Comparison of ENCODE assay signal across 22 cellular contexts in genomic region chr1:88089961-88090360, GRCh38.
DNase-seq lines count a peak whose midpoint lies in the region; ATAC-seq, FAIRE-seq and TF ChIP-seq lines count a peak whose summit lies in the region.
"Had no signal": no experiment of that assay in that cellular context is flagged by ENCODE, and none has a peak within 500 bp of the region (broad histone marks: within the 10 kb centered on the region; RNA-seq: fewer than 3 reads in every experiment).

No MANE protein-coding gene starts in this region.

- H2BK5ac ChIP-seq in IMR-90 (ENCODE audit: low read depth, low read length, poor library complexity, severe bottlenecking): no peak overlapping the region

- dilution Hi-C loops in IMR-90 (cut with HindIII; ENCODE audit: low sequenced_read_pairs, unreplicated experiment): no loop called here

- no peak for TF ChIP-seq CTCF in A549 (IDR thresholded peaks at IDR 0.05)
- no peak for TF ChIP-seq CTCF in HEK293 (tag by site-specific recombination; IDR thresholded peaks at IDR 0.05)
- TF ChIP-seq CTCF in IMR-90 (conservative IDR thresholded peaks at IDR 0.05; ENCODE audit: low read depth, low read length): no peak
- TF ChIP-seq CTCF in K562 (IDR thresholded peaks at IDR 0.05 in 2 of 3, conservative IDR thresholded peaks at IDR 0.05 in 1 of 3; ENCODE audit: insufficient read depth in 2 of 3, low read depth in 1 of 3, low read length in 3 of 3): no peak

- H2AK5ac ChIP-seq in IMR-90 (ENCODE audit: low read depth, low read length): no peak overlapping the region

- H3K36me3 Mint-ChIP-seq in activated T-helper 17 cell treated with anti-CD3 and anti-CD28 coated beads, Interleukin-2, amount 50 U/mL, for 72 hours (ENCODE audit: low read depth): no peaks in the 10 kb centered on the region
- H3K36me3 Mint-ChIP-seq: CD8-positive, alpha-beta T cell had no signal

- no peak overlapping the region for H3K27ac ChIP-seq in A549
- no peak overlapping the region for H3K27ac ChIP-seq in HEK293 (ENCODE audit: extremely low read depth, low read depth, low read length)
- no peak overlapping the region for H3K27ac ChIP-seq in IMR-90 (ENCODE audit: insufficient read depth, low read length)
- H3K27ac ChIP-seq in K562 (ENCODE audit: extremely low read depth, low read depth, low read length): no peak overlapping the region
- H3K27ac ChIP-seq: BLaER1 treated with 17β-estradiol and CSF1 and Interleukin-3, amounts not matched to agents 10 nM and 100 nM; C4-2B had no signal

- no peak overlapping the region for H3K27ac Mint-ChIP-seq in activated T-helper 17 cell treated with anti-CD3 and anti-CD28 coated beads, Interleukin-2, amount 50 U/mL, for 72 hours
- H3K27ac Mint-ChIP-seq: B cell; CD4-positive, alpha-beta T cell; CD8-positive, alpha-beta T cell had no signal

- no peaks in the 10 kb centered on the region for H3K79me1 ChIP-seq in IMR-90 (ENCODE audit: low read depth in 1 of 2, low read length in 2 of 2)

- no peaks in the 10 kb centered on the region for H3K4me1 ChIP-seq in A549
- H3K4me1 ChIP-seq in HEK293 (ENCODE audit: control insufficient read depth, insufficient read depth, low read length): no peaks in the 10 kb centered on the region
- no peaks in the 10 kb centered on the region for H3K4me1 ChIP-seq in IMR-90 (ENCODE audit: control insufficient read depth, insufficient read depth, low read length)
- no peaks in the 10 kb centered on the region for H3K4me1 ChIP-seq in K562 (replicated peaks in 1 of 2; ENCODE audit: control insufficient read depth in 2 of 2, insufficient read depth in 2 of 2, low read length in 2 of 2)
- H3K4me1 ChIP-seq: Caco-2 had no signal

- no peak overlapping the region for H3K18ac ChIP-seq in IMR-90 (ENCODE audit: low read depth, low read length)

- peaks cover 21% of the 10 kb centered on the region for H3K9me3 Mint-ChIP-seq in activated T-helper 17 cell treated with anti-CD3 and anti-CD28 coated beads, Interleukin-2, amount 50 U/mL, for 72 hours

- H2AK9ac ChIP-seq in IMR-90 (replicated peaks; ENCODE audit: low read depth, low read length, poor library complexity): no peak overlapping the region

- intact Hi-C loops in IMR-90 (cut with micrococcal nuclease) (no loop called here), K562 (cut with micrococcal nuclease) (no loop called here)

- H2AFZ ChIP-seq in IMR-90 (replicated peaks; ENCODE audit: low read length, poor library complexity) (no peak overlapping the region), K562 (ENCODE audit: low read depth, low read length) (no peak overlapping the region)

- DNase-seq in A549 (ENCODE audit: low read depth in 1 of 2, low spot score in 1 of 2): no peak
- DNase-seq in IMR-90: no peak
- no peak for DNase-seq in K562 (ENCODE audit: extremely low read depth in 1 of 4, low spot score in 3 of 4)
- DNase-seq in GM12891 (ENCODE audit: insufficient read length, low spot score): no peak
- DNase-seq: 8988T; AML-193; Caco-2; Calu3; CD4-positive, alpha-beta T cell; CD8-positive, alpha-beta T cell; DMS79 treated with DMSO at 0.1 percent for 48 hours; GF-D8 had no signal

- no peak overlapping the region for H3K23ac ChIP-seq in IMR-90 (ENCODE audit: low read depth, low read length)

- no peaks in the 10 kb centered on the region for H3K4me1 Mint-ChIP-seq in activated T-helper 17 cell treated with anti-CD3 and anti-CD28 coated beads, Interleukin-2, amount 50 U/mL, for 72 hours
- H3K4me1 Mint-ChIP-seq: B cell had no signal

- no peaks in the 10 kb centered on the region for H3K36me3 ChIP-seq in HEK293 (ENCODE audit: control insufficient read depth in 2 of 2, insufficient read depth in 1 of 2, low read length in 2 of 2)
- no peaks in the 10 kb centered on the region for H3K36me3 ChIP-seq in IMR-90 (ENCODE audit: control insufficient read depth, insufficient read depth, low read length)
- no peaks in the 10 kb centered on the region for H3K36me3 ChIP-seq in K562 (ENCODE audit: control insufficient read depth, insufficient read depth, low read length)
- H3K36me3 ChIP-seq: BLaER1 treated with 17β-estradiol and CSF1 and Interleukin-3, amounts not matched to agents 10 nM and 100 nM had no signal

- H3K9ac ChIP-seq in IMR-90 (ENCODE audit: low read depth, low read length): no peak overlapping the region
- no peak overlapping the region for H3K9ac ChIP-seq in K562 (ENCODE audit: insufficient read depth in 1 of 2, low read depth in 2 of 2, low read length in 2 of 2)
- H3K9ac ChIP-seq: BLaER1 treated with 17β-estradiol and CSF1 and Interleukin-3, amounts not matched to agents 10 nM and 100 nM had no signal

- CTCF ChIA-PET in A549 (lab: Yijun Ruan, JAX) (no interaction called here), HEK293 (lab: Yijun Ruan, JAX) (interaction anchor here (0.7 to 1.2 kb wide), 2 partner anchors 11 to 1058 kb away, joined by 4 to 5 read pairs; no protein-coding TSS in a partner anchor), IMR-90 (lab: Yijun Ruan, JAX) (no interaction called here), K562 (lab: Yijun Ruan, JAX; ENCODE audit: low intra/inter-chr PET ratio) (no interaction called here)

- no peak overlapping the region for H4K5ac ChIP-seq in IMR-90 (ENCODE audit: low read depth, low read length)

- no peaks in the 10 kb centered on the region for H3K79me2 ChIP-seq in K562 (ENCODE audit: control insufficient read depth, insufficient read depth, low read length)

- TF ChIP-seq POLR2A in A549 (IDR thresholded peaks at IDR 0.05; ENCODE audit: low read length): no peak
- TF ChIP-seq POLR2A in IMR-90 (IDR thresholded peaks at IDR 0.05; ENCODE audit: low read depth, low read length): no peak
- TF ChIP-seq POLR2A in K562 (conservative IDR thresholded peaks at IDR 0.05): no peak
- TF ChIP-seq POLR2A in GM12891 (IDR thresholded peaks at IDR 0.05; ENCODE audit: low read depth, low read length): no peak

- H3K9me3 ChIP-seq in A549 (no peaks in the 10 kb centered on the region), HEK293 (ENCODE audit: control insufficient read depth, insufficient read depth, low read depth, low read length) (no peaks in the 10 kb centered on the region), IMR-90 (ENCODE audit: control insufficient read depth, insufficient read depth, low read length) (peaks cover 2% of the 10 kb centered on the region; the same call in 1 of the 2 replicates), K562 (replicated peaks; ENCODE audit: control insufficient read depth, insufficient read depth, low read depth, low read length) (no peaks in the 10 kb centered on the region)
- H3K9me3 ChIP-seq: Caco-2 had no signal

- no peak overlapping the region for H4K91ac ChIP-seq in IMR-90 (ENCODE audit: insufficient read depth, low read depth, low read length)

- H2BK15ac ChIP-seq in IMR-90 (ENCODE audit: low read depth, low read length): no peak overlapping the region

- no peak overlapping the region for H3K4ac ChIP-seq in IMR-90 (ENCODE audit: low read depth, low read length)

- 0% methylated on average over 1 of the region's 1 CpG for WGBS in A549 (ENCODE audit: missing lambda C conversion rate)
- no CpG with 5 or more reads among the region's 1 CpG for whole genome bisulfite sequencing in IMR-90 (ENCODE audit: extremely low coverage in 2 of 2, insufficient read length in 1 of 2), 2 experiments
- WGBS in K562 (ENCODE audit: insufficient coverage, low coverage, missing lambda C conversion rate): 0% methylated on average over 1 of the region's 1 CpG

- TF ChIP-seq RAD21 in A549 (conservative IDR thresholded peaks at IDR 0.05 in 1 of 2, IDR thresholded peaks at IDR 0.05 in 1 of 2) (no peak), IMR-90 (IDR thresholded peaks at IDR 0.05; ENCODE audit: low read length) (no peak), K562 (CRISPR knock-in tag; conservative IDR thresholded peaks at IDR 0.05 in 1 of 2, IDR thresholded peaks at IDR 0.05 in 1 of 2) (no peak)

- TF ChIP-seq EP300 in A549 (IDR thresholded peaks at IDR 0.05): no peak
- TF ChIP-seq EP300 in K562 (IDR thresholded peaks at IDR 0.05; ENCODE audit: low read length): no peak

- H3K4me3 Mint-ChIP-seq in activated T-helper 17 cell treated with anti-CD3 and anti-CD28 coated beads, Interleukin-2, amount 50 U/mL, for 72 hours: no peak overlapping the region
- H3K4me3 Mint-ChIP-seq: B cell; CD4-positive, alpha-beta T cell; CD8-positive, alpha-beta T cell had no signal

- H3K27me3 ChIP-seq in IMR-90 (ENCODE audit: control insufficient read depth, insufficient read depth, low read length) (no peaks in the 10 kb centered on the region), K562 (ENCODE audit: control insufficient read depth in 2 of 2, insufficient read depth in 2 of 2, low read length in 2 of 2) (no peaks in the 10 kb centered on the region)
- H3K27me3 ChIP-seq: BLaER1 treated with 17β-estradiol and CSF1 and Interleukin-3, amounts not matched to agents 10 nM and 100 nM had no signal

- H4K20me1 ChIP-seq in IMR-90 (ENCODE audit: insufficient read depth, low read length): no peaks in the 10 kb centered on the region
- no peaks in the 10 kb centered on the region for H4K20me1 ChIP-seq in K562 (replicated peaks; ENCODE audit: control insufficient read depth, insufficient read depth, low read length)
- H4K20me1 ChIP-seq: BLaER1 treated with 17β-estradiol and CSF1 and Interleukin-3, amounts not matched to agents 10 nM and 100 nM had no signal

- in situ Hi-C loops in IMR-90 (cut with MboI; ENCODE audit: low sequenced_read_pairs) (no loop called here), K562 (cut with MboI) (no loop called here)

- POLR2A ChIA-PET in A549 (lab: Yijun Ruan, JAX): no interaction called here
- POLR2A ChIA-PET in HEK293 (lab: Yijun Ruan, JAX): no interaction called here
- POLR2A ChIA-PET in IMR-90 (lab: Charles Lee; ENCODE audit: unreplicated experiment): no interaction called here
- POLR2A ChIA-PET in K562 (lab: Yijun Ruan, JAX): no interaction called here

- H3K4me3 ChIP-seq in A549 (no peak overlapping the region), HEK293 (ENCODE audit: low read depth, low read length) (no peak overlapping the region), IMR-90 (ENCODE audit: insufficient read depth, low read depth, low read length) (no peak overlapping the region), K562 (no peak overlapping the region)
- H3K4me3 ChIP-seq: BLaER1 treated with 17β-estradiol and CSF1 and Interleukin-3, amounts not matched to agents 10 nM and 100 nM had no signal

- BruUV-seq in IMR-90 (replicated peaks; lab: Mats Ljungman, UMichigan): no TSS peak
- BruUV-seq in K562 (replicated peaks; lab: Mats Ljungman, UMichigan): no TSS peak

- H2BK20ac ChIP-seq in IMR-90 (ENCODE audit: low read depth, low read length): no peak overlapping the region

- no peak for FAIRE-seq in A549 (lab: Jason Lieb, UNC)
- no peak for FAIRE-seq in K562 (lab: Jason Lieb, UNC)
- no peak for FAIRE-seq in GM12891 (lab: Jason Lieb, UNC)
- FAIRE-seq: A204.1, D721Med, G401.6, GM19239 had no signal

- no peak overlapping the region for H4K8ac ChIP-seq in IMR-90 (ENCODE audit: low read depth in 2 of 2, low read length in 2 of 2)

- H3K9me1 ChIP-seq in IMR-90 (ENCODE audit: insufficient read depth, low read length) (no peaks in the 10 kb centered on the region), K562 (ENCODE audit: control insufficient read depth, insufficient read depth, low read length) (no peaks in the 10 kb centered on the region)

- H2BK120ac ChIP-seq in IMR-90 (ENCODE audit: low read depth, low read length): no peak overlapping the region

- H3K4me2 ChIP-seq in A549 (no peak overlapping the region), IMR-90 (ENCODE audit: low read depth, low read length) (no peak overlapping the region), K562 (ENCODE audit: insufficient read depth, low read length) (no peak overlapping the region)
- H3K4me2 ChIP-seq: BLaER1 treated with 17β-estradiol and CSF1 and Interleukin-3, amounts not matched to agents 10 nM and 100 nM had no signal

- ATAC-seq in A549 (no peak), IMR-90 (ENCODE audit: low read depth) (no peak), K562 (no peak), HG03039 (IDR thresholded peaks at IDR 0.05; ENCODE audit: unreplicated experiment) (no peak)
- ATAC-seq in activated T-helper 17 cell treated with anti-CD3 and anti-CD28 coated beads, Interleukin-2, amount 50 U/mL, for 72 hours (replicated peaks): no peak
- ATAC-seq: CD8-positive, alpha-beta T cell had no signal

- peaks cover 12% of the 10 kb centered on the region for H3K27me3 Mint-ChIP-seq in activated T-helper 17 cell treated with anti-CD3 and anti-CD28 coated beads, Interleukin-2, amount 50 U/mL, for 72 hours
- H3K27me3 Mint-ChIP-seq: CD4-positive, alpha-beta T cell had no signal

- H3K14ac ChIP-seq in IMR-90 (replicated peaks; ENCODE audit: low read depth, low read length): no peak overlapping the region

- H3K56ac ChIP-seq in IMR-90 (ENCODE audit: extremely low read depth, insufficient read depth, low read length): no peak overlapping the region
